In genomic region chr13:96053003-96053703, GRCh38 we compare ENCODE assay signal across 8 cellular contexts. TPM values are rescaled to one million over a fixed set of nuclear protein-coding genes. Genes with fewer than 3 reads are reported as not detected.
A peak's percentile ranks its signal among the peaks of the same experiment; 100 is the strongest.
DNase-seq lines count a peak whose midpoint lies in the region; ATAC-seq and TF ChIP-seq lines count a peak whose summit lies in the region.

UGGT2 (minus strand) TSS chr13:96053401; CDS start chr13:96053312, 89 bp downstream.

- 0 to 1% methylated on average over 71 to 77 of the region's 77 CpGs for WGBS in aorta, 2 donors

- intact Hi-C loops in activated CD4-positive, alpha-beta memory T cell treated with anti-CD3 and anti-CD28 coated beads for 36 hours (cut with micrococcal nuclease) = no loop called here
- intact Hi-C loops in aorta (cut with DNase I) = no loop called here

- H3K4me1 Mint-ChIP-seq in activated CD4-positive, alpha-beta memory T cell treated with anti-CD3 and anti-CD28 coated beads for 36 hours (ENCODE audit: low read depth) = peaks cover 5% of the 10 kb centered on the region
- peaks cover 5 to 6% of the 10 kb centered on the region in 2 donors for H3K4me1 Mint-ChIP-seq in natural killer cell treated with Interleukin-12 subunit alpha and Interleukin-12 subunit beta and Interleukin-15 and Interleukin-18, amount 100 ng/mL, for 72 hours (ENCODE audit: low read depth in 2 of 2)

- ATAC-seq in HG03159 (IDR thresholded peaks at IDR 0.05; ENCODE audit: unreplicated experiment) = peak; percentile 94
- ATAC-seq in natural killer cell treated with Interleukin-12 subunit alpha and Interleukin-12 subunit beta and Interleukin-15 and Interleukin-18, amount 100 ng/mL, for 72 hours = peak; percentile 95 to 96
- peak; percentile 100 for ATAC-seq in aorta (ENCODE audit: low FRiP score)

- no peaks in the 10 kb centered on the region for H3K4me1 ChIP-seq in aorta (ENCODE audit: control insufficient read depth in 1 of 2, insufficient read depth in 2 of 2, low read length in 2 of 2)

- H3K27ac Mint-ChIP-seq in activated CD4-positive, alpha-beta memory T cell treated with anti-CD3 and anti-CD28 coated beads for 36 hours = no peak within 1 kb of the TSS
- H3K27ac Mint-ChIP-seq in natural killer cell treated with Interleukin-12 subunit alpha and Interleukin-12 subunit beta and Interleukin-15 and Interleukin-18, amount 100 ng/mL, for 72 hours = no peak within 1 kb of the TSS

- peak; percentile 79 for TF ChIP-seq POLR2A in GM19099 (IDR thresholded peaks at IDR 0.05; ENCODE audit: extremely low read depth, insufficient read length, low read depth)

- peak within 1 kb of the TSS; percentile 89 to 98 for H3K4me3 ChIP-seq in aorta (ENCODE audit: low read length in 2 of 2)

- peaks cover 4% of the 10 kb centered on the region for H3K9me3 Mint-ChIP-seq in activated CD4-positive, alpha-beta memory T cell treated with anti-CD3 and anti-CD28 coated beads for 36 hours
- H3K9me3 Mint-ChIP-seq in natural killer cell treated with Interleukin-12 subunit alpha and Interleukin-12 subunit beta and Interleukin-15 and Interleukin-18, amount 100 ng/mL, for 72 hours = peaks cover 10% of the 10 kb centered on the region

- no peaks in the 10 kb centered on the region for H3K9me3 ChIP-seq in aorta (ENCODE audit: control insufficient read depth, low read length)

- DNase-seq in Caki2 (ENCODE audit: low read depth) = peak; percentile 87
- DNase-seq in NCI-H2227 (lab: John Stamatoyannopoulos, UW; ENCODE audit: unreplicated experiment) = peak; percentile 93
- DNase-seq in activated CD4-positive, alpha-beta memory T cell treated with anti-CD3 and anti-CD28 coated beads for 36 hours = no peak
- DNase-seq in foreskin melanocyte = peak; percentile 87
- DNase-seq in natural killer cell treated with Interleukin-12 subunit alpha and Interleukin-12 subunit beta and Interleukin-15 and Interleukin-18, amount 100 ng/mL, for 72 hours (ENCODE audit: low spot score) = peak; percentile 68
- DNase-seq in aorta = peak; percentile 96 to 99

- peak within 1 kb of the TSS; percentile 49 for H3K4me3 Mint-ChIP-seq in activated CD4-positive, alpha-beta memory T cell treated with anti-CD3 and anti-CD28 coated beads for 36 hours
- H3K4me3 Mint-ChIP-seq in natural killer cell treated with Interleukin-12 subunit alpha and Interleukin-12 subunit beta and Interleukin-15 and Interleukin-18, amount 100 ng/mL, for 72 hours = peak within 1 kb of the TSS; percentile 88

- POLR2A ChIA-PET in activated CD4-positive, alpha-beta memory T cell treated with anti-CD3 and anti-CD28 coated beads for 36 hours (lab: Charles Lee) = no interaction called here

- peak within 1 kb of the TSS; percentile 36 to 89 for H3K27ac ChIP-seq in aorta (ENCODE audit: low read depth in 1 of 2, low read length in 2 of 2)

- in situ Hi-C loops in Caki2 (cut with HindIII; ENCODE audit: low pct_unique_long_range_greater_than_20kb, low sequenced_read_pairs) = no loop called here

- H3K36me3 Mint-ChIP-seq in activated CD4-positive, alpha-beta memory T cell treated with anti-CD3 and anti-CD28 coated beads for 36 hours = peaks cover 5% of the 10 kb centered on the region
- H3K36me3 Mint-ChIP-seq in natural killer cell treated with Interleukin-12 subunit alpha and Interleukin-12 subunit beta and Interleukin-15 and Interleukin-18, amount 100 ng/mL, for 72 hours = no peaks in the 10 kb centered on the region

- H3K36me3 ChIP-seq in aorta (ENCODE audit: control insufficient read depth in 1 of 2, insufficient read depth in 2 of 2, low read length in 1 of 2) = no peaks in the 10 kb centered on the region

- peaks cover 24% of the 10 kb centered on the region for H3K27me3 Mint-ChIP-seq in activated CD4-positive, alpha-beta memory T cell treated with anti-CD3 and anti-CD28 coated beads for 36 hours
- H3K27me3 Mint-ChIP-seq in natural killer cell treated with Interleukin-12 subunit alpha and Interleukin-12 subunit beta and Interleukin-15 and Interleukin-18, amount 100 ng/mL, for 72 hours = peaks cover 15 to 23% of the 10 kb centered on the region in 2 donors

- CTCF ChIA-PET in activated CD4-positive, alpha-beta memory T cell treated with anti-CD3 and anti-CD28 coated beads for 36 hours (lab: Charles Lee) = no interaction called here

- no peaks in the 10 kb centered on the region for H3K27me3 ChIP-seq in aorta (ENCODE audit: control insufficient read depth in 1 of 2, insufficient read depth in 2 of 2, low read length in 1 of 2)

RNA-seq across cellular contexts. Expression of gene UGGT2, which starts in this region (rescaled TPM):
- 27.8 and 31.4 TPM in 2 replicates for total RNA-seq in Caki2 (2014; rRNA removed; shearing (Covaris generic); ENCODE audit: low replicate concordance)
- under 1 TPM in 1 of 2 experiments, not detected in 1; 0.26 TPM for total RNA-seq in activated CD4-positive, alpha-beta memory T cell treated with anti-CD3 and anti-CD28 coated beads for 36 hours
- 1 to 10 TPM; 2.3 to 6.0 TPM for total RNA-seq in natural killer cell treated with Interleukin-12 subunit alpha and Interleukin-12 subunit beta and Interleukin-15 and Interleukin-18, amount 100 ng/mL, for 72 hours
- total RNA-seq in aorta = 10 to 100 TPM; 52.1 to 69.8 TPM
- polyA plus RNA-seq in aorta = 10 to 100 TPM in 1 of 2 donors, 1 to 10 TPM in 1; 8.3 to 25.4 TPM
